In genomic region chr14:44896275-44897040, GRCh38 we compare ENCODE assay signal across 8 cellular contexts.
DNase-seq lines count a peak whose midpoint lies in the region; ATAC-seq and TF ChIP-seq lines count a peak whose summit lies in the region.

No MANE protein-coding gene starts in this region.

- no peak overlapping the region for H3K9ac ChIP-seq in mucosa of rectum (ENCODE audit: low read depth in 1 of 2, low read length in 2 of 2)

- H3K27ac Mint-ChIP-seq in activated naive CD8-positive, alpha-beta T cell treated with anti-CD3 and anti-CD28 coated beads, Interleukin-2, amount 10 ng/mL, durations not matched to agents 7 days and 5 days = peak overlapping the region; percentile 93

- peak overlapping the region; percentile 92 for H3K4me3 Mint-ChIP-seq in activated naive CD8-positive, alpha-beta T cell treated with anti-CD3 and anti-CD28 coated beads, Interleukin-2, amount 10 ng/mL, durations not matched to agents 7 days and 5 days

- H3K9me3 ChIP-seq in BE2C (no peaks in the 10 kb centered on the region), HEK293 (ENCODE audit: control insufficient read depth, insufficient read depth, low read depth, low read length) (no peaks in the 10 kb centered on the region), mucosa of rectum (ENCODE audit: control insufficient read depth in 2 of 2, low read length in 2 of 2) (no peaks in the 10 kb centered on the region)

- no peaks in the 10 kb centered on the region for H3K4me1 ChIP-seq in BE2C
- H3K4me1 ChIP-seq in HEK293 (ENCODE audit: control insufficient read depth, insufficient read depth, low read length) = no peaks in the 10 kb centered on the region
- H3K4me1 ChIP-seq in mucosa of rectum (ENCODE audit: control insufficient read depth in 2 of 2, insufficient read depth in 2 of 2, low read length in 2 of 2) = peaks cover 2% of the 10 kb centered on the region in 2 donors

- H3K4me3 ChIP-seq in BE2C (ENCODE audit: low read depth, low read length) = peak overlapping the region; percentile 33
- H3K4me3 ChIP-seq in HEK293 (ENCODE audit: low read depth, low read length) = 0 out of 2 replicates have a peak overlapping the region, but pooled peaks have one; percentile 7
- H3K4me3 ChIP-seq in mucosa of rectum (ENCODE audit: low read length in 2 of 2) = peak overlapping the region; percentile 31 to 72

- peaks cover 9% of the 10 kb centered on the region for H3K9me3 Mint-ChIP-seq in activated naive CD8-positive, alpha-beta T cell treated with anti-CD3 and anti-CD28 coated beads, Interleukin-2, amount 10 ng/mL, durations not matched to agents 7 days and 5 days

- POLR2A ChIA-PET in HEK293 (lab: Yijun Ruan, JAX) = interaction anchor here (0.7 to 2.9 kb wide), 3 partner anchors 8 to 235 kb away, joined by 4 to 23 read pairs (median 4); partner anchors contain the start of genes KLHL28 and TOGARAM1
- POLR2A ChIA-PET in activated naive CD8-positive, alpha-beta T cell treated with anti-CD3 and anti-CD28 coated beads, Interleukin-2, amount 10 ng/mL, durations not matched to agents 7 days and 5 days (lab: Charles Lee) = interaction anchor here (0.8 to 2.2 kb wide), 5 partner anchors 65 to 356 kb away, joined by 3 to 14 read pairs (median 4); partner anchors contain the start of genes KLHL28 and TOGARAM1

- CTCF ChIA-PET in HEK293 (lab: Yijun Ruan, JAX) = interaction anchor here (0.5 to 0.8 kb wide), 2 partner anchors 212 to 374 kb away, joined by 3 read pairs; no protein-coding TSS in a partner anchor

- no peaks in the 10 kb centered on the region for H3K27me3 Mint-ChIP-seq in activated naive CD8-positive, alpha-beta T cell treated with anti-CD3 and anti-CD28 coated beads, Interleukin-2, amount 10 ng/mL, durations not matched to agents 7 days and 5 days

- H3K27me3 ChIP-seq in BE2C = no peaks in the 10 kb centered on the region
- H3K27me3 ChIP-seq in mucosa of rectum (ENCODE audit: control insufficient read depth in 2 of 2, insufficient read depth in 2 of 2, low read length in 2 of 2) = no peaks in the 10 kb centered on the region

- DNase-seq in BE2C (no peak), AML-193 (lab: John Stamatoyannopoulos, UW) (no peak), SKM-1 (lab: John Stamatoyannopoulos, UW; ENCODE audit: unreplicated experiment) (no peak), RKO (ENCODE audit: low spot score) (no peak), AG20443 (ENCODE audit: low spot score) (no peak)
- no peak for DNase-seq in activated naive CD8-positive, alpha-beta T cell treated with anti-CD3 and anti-CD28 coated beads, Interleukin-2, amount 10 ng/mL, durations not matched to agents 7 days and 5 days

- H3K27ac ChIP-seq in HEK293 (ENCODE audit: extremely low read depth, low read depth, low read length) (no peak overlapping the region), mucosa of rectum (ENCODE audit: low read depth in 2 of 2, low read length in 2 of 2) (peak overlapping the region; percentile 74 to 99)

- peaks cover 19% of the 10 kb centered on the region for H3K4me1 Mint-ChIP-seq in activated naive CD8-positive, alpha-beta T cell treated with anti-CD3 and anti-CD28 coated beads, Interleukin-2, amount 10 ng/mL, durations not matched to agents 7 days and 5 days

- H3K36me3 Mint-ChIP-seq in activated naive CD8-positive, alpha-beta T cell treated with anti-CD3 and anti-CD28 coated beads, Interleukin-2, amount 10 ng/mL, durations not matched to agents 7 days and 5 days = peaks cover 2% of the 10 kb centered on the region

- H3K36me3 ChIP-seq in BE2C (no peaks in the 10 kb centered on the region), HEK293 (ENCODE audit: control insufficient read depth in 2 of 2, insufficient read depth in 1 of 2, low read length in 2 of 2) (no peaks in the 10 kb centered on the region; a peak in 1 of 3 replicates), mucosa of rectum (ENCODE audit: control insufficient read depth in 2 of 2, insufficient read depth in 2 of 2, low read length in 2 of 2) (no peaks in the 10 kb centered on the region)

- TF ChIP-seq CTCF in BE2C (IDR thresholded peaks at IDR 0.05; ENCODE audit: low read depth, low read length) (no peak), HEK293 (tag by site-specific recombination; IDR thresholded peaks at IDR 0.05) (no peak)

- no peak for ATAC-seq in activated naive CD8-positive, alpha-beta T cell treated with anti-CD3 and anti-CD28 coated beads, Interleukin-2, amount 10 ng/mL, durations not matched to agents 7 days and 5 days (ENCODE audit: low read depth)

TF ChIP-seq in HEK293, 187 proteins besides CTCF, POLR2A, EP300 and RAD21:
- TF ChIP-seq ZNF473 (tag by site-specific recombination; IDR thresholded peaks at IDR 0.05) (no peak), ZIC2 (tag by site-specific recombination; IDR thresholded peaks at IDR 0.05) (no peak), ZNF350 (tag by site-specific recombination; IDR thresholded peaks at IDR 0.05) (peak; percentile 46; the same call in 1 of the 2 replicates), PRDM10 (tag by site-specific recombination; IDR thresholded peaks at IDR 0.05) (peak; percentile 86), ZNF146 (tag by site-specific recombination; IDR thresholded peaks at IDR 0.05) (no peak), ZNF518A (tag by site-specific recombination; conservative IDR thresholded peaks at IDR 0.05; ENCODE audit: low read depth) (0 out of 2 replicates have a peak, but pooled peaks have one; percentile 37)
TF ChIP-seq in HEK293: peak in this region for 3.
